In the genomic region with DNA sequence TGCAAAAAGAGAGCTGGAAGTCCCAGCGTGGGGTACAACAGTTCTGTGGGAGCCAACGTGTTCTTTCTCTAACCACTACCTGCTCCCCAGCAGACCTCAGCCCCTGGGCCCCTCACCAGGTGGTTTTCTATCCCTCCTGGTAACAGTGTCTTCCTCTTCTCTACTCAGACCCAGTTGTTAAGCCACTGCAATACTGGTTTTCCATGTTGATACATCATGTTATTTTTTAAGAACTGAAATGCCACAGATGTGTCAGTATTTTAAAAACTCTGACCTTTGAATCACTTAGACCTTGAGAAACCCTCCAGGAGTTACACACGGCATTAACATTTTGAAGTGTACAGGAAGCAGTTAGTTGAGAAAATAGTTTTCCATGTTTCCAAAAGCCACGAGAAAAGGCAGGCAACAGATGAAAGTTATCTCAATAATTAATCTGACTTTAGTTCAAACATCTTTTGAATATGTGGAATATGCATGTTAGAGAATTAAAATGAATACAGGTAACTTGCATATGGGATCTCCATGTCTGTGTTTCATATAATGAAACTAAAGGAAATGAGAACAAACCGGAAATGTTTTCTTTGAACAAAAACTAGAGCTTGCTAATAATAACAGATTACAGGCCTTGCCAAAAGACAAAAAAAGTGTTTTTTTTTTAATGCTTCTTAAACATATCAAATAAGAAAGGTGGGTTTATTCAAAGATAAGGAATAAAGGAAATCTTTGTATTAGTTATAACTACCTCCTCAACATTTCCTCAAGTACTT, we compare ENCODE assay signal across 9 cellular contexts.
A peak's percentile ranks its signal among the peaks of the same experiment; 100 is the strongest.
DNase-seq lines count a peak whose midpoint lies in the region; ATAC-seq and TF ChIP-seq lines count a peak whose summit lies in the region.
"Had no signal": no experiment of that assay in that cellular context is flagged by ENCODE, and none has a peak within 500 bp of the region (broad histone marks: within the 10 kb centered on the region; RNA-seq: fewer than 3 reads in every experiment).

No MANE protein-coding gene starts in this region.

- peak; percentile 57 for ATAC-seq in GM18505 (IDR thresholded peaks at IDR 0.05; ENCODE audit: unreplicated experiment)
- ATAC-seq in GM21528 (IDR thresholded peaks at IDR 0.05; ENCODE audit: low FRiP score, unreplicated experiment): peak; percentile 60
- ATAC-seq in HG03521 (IDR thresholded peaks at IDR 0.05; ENCODE audit: unreplicated experiment): peak; percentile 34

- no peak for TF ChIP-seq POLR2A in GM18505 (IDR thresholded peaks at IDR 0.05; ENCODE audit: borderline replicate concordance, extremely low read depth, insufficient read depth, insufficient read length)

- peak; percentile 43 for DNase-seq in iris pigment epithelial cell (ENCODE audit: low read depth)
- no peak for DNase-seq in SK-N-DZ (ENCODE audit: low spot score)
- DNase-seq in MV-4-11 (lab: John Stamatoyannopoulos, UW): no peak
- no peak for DNase-seq in HK-2 (ENCODE audit: unreplicated experiment)
- DNase-seq in NCI-H1417 treated with DMSO at 0.1 percent for 48 hours (lab: John Stamatoyannopoulos, UW): no peak
- DNase-seq: islet precursor cell had no signal
